22 cellular contexts compared by ENCODE assay signal in the genomic region with DNA sequence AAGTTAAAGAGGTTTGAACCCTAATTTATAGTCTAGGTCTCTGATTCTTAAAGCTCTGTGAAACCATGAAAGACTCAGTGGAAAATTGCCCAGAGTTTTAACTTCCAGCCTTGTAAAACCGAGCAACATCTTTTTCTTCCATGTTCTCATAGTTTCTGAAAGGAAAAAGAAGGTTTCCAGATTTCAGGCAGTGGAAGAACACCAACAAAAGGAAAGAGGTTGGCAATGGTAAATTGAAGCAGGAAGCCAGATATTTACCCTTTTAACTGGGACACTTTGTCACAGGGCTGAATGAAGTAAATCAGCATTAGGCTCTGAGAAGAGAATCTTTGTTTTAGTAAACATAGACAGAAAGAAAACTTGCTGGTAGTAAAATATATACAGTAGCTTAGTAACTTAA.
"Had no signal": no experiment of that assay in that cellular context is flagged by ENCODE, and none has a peak within 500 bp of the region (broad histone marks: within the 10 kb centered on the region; RNA-seq: fewer than 3 reads in every experiment).

No MANE protein-coding gene starts in this region.

- H3K27ac ChIP-seq: ovary, right atrium auricular region, stomach, thyroid gland, vagina had no signal

- ATAC-seq: effector memory CD8-positive, alpha-beta T cell; left cardiac atrium; left lung; naive thymus-derived CD8-positive, alpha-beta T cell; sciatic nerve; stimulated activated effector memory CD8-positive, alpha-beta T cell treated with anti-CD3 and anti-CD28 coated beads, Interleukin-12 subunit alpha, Interleukin-12 subunit beta, amount 100 ng/mL, for 72 hours had no signal

- H3K36me3 ChIP-seq: left lung, ovary, right atrium auricular region, stomach, thyroid gland, vagina had no signal

- DNase-seq: cortex of kidney; effector memory CD8-positive, alpha-beta T cell; kidney; left cardiac atrium; left lung; mesendoderm; naive thymus-derived CD8-positive, alpha-beta T cell; nephron progenitor cell; occipital lobe; ovary; stimulated activated CD4-positive, alpha-beta T cell treated with anti-CD3 and anti-CD28 coated beads, Interleukin-2, amount 100 ng/mL, for 24 hours; stimulated activated CD4-positive, alpha-beta T cell treated with anti-CD3 and anti-CD28 coated beads, Interleukin-4, amount 100 ng/mL, for 24 hours; stimulated activated naive CD4-positive, alpha-beta T cell treated with Interleukin-2 at 50 U/mL for 16 hours; stomach; thyroid gland; trophoblast cell had no signal

- FAIRE-seq: endometrium, frontal cortex, kidney had no signal

- H3K4me3 ChIP-seq: left lung, ovary, right atrium auricular region, stomach, thyroid gland, vagina had no signal

- H3K27me3 ChIP-seq: left lung, ovary, right atrium auricular region, stomach, thyroid gland, vagina had no signal

- H3K4me1 ChIP-seq: left lung, right atrium auricular region, thyroid gland, vagina had no signal

- H3K9me3 ChIP-seq: ovary, thyroid gland, vagina had no signal
